Comparison of ENCODE assay signal across 1 cellular context in genomic region chr11:1153951-1154487, GRCh38.
TF ChIP-seq lines count a peak whose summit lies in the region.

No MANE protein-coding gene starts in this region.

TF ChIP-seq in IMR-90, 13 proteins besides CTCF, POLR2A, EP300 and RAD21 (continued from another document):
- peak; percentile 99 for TF ChIP-seq FOS (IDR thresholded peaks at IDR 0.05; ENCODE audit: low read depth, low read length)
TF ChIP-seq in IMR-90: peak in this region for 7.
